In the genomic region with DNA sequence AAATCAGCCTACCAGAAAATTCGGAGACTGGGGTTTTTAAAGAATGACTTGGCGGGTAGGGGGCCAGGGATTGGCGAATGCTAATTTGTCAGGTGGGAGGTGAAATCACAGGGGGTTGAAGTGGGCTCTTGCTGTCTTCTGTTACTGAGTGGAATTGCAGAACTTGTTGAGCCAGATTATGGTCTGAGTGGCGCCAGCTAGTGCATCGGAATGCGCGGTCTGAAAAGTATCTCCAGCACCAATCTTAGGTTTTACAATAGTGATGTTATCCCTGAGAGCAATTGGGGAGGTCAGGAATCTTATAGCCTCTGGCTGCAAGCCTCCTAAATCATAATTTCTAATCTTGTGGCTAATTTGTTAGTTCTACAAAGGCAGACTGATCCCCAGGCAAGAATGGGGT, we compare ENCODE assay signal across 8 cellular contexts. TPM values are rescaled to one million over a fixed set of nuclear protein-coding genes. Genes with fewer than 3 reads are reported as not detected.
A peak's percentile ranks its signal among the peaks of the same experiment; 100 is the strongest.
DNase-seq lines count a peak whose midpoint lies in the region; ATAC-seq, FAIRE-seq and TF ChIP-seq lines count a peak whose summit lies in the region.

No MANE protein-coding gene starts in this region.

- CTCF ChIA-PET in activated CD4-positive, alpha-beta T cell treated with anti-CD3 and anti-CD28 coated beads for 36 hours (lab: Charles Lee), result interaction anchor here (1.0 kb wide), 2 partner anchors 25 to 65 kb away, joined by 3 to 4 read pairs; no protein-coding TSS in a partner anchor

- no peak for FAIRE-seq in kidney (lab: Jason Lieb, UNC)

- H3K27me3 Mint-ChIP-seq in activated CD4-positive, alpha-beta T cell treated with anti-CD3 and anti-CD28 coated beads for 36 hours, result no peaks in the 10 kb centered on the region
- no peaks in the 10 kb centered on the region for H3K27me3 Mint-ChIP-seq in activated naive CD8-positive, alpha-beta T cell treated with anti-CD3 and anti-CD28 coated beads, Interleukin-2, amount 10 ng/mL, durations not matched to agents 7 days and 5 days

- POLR2A ChIA-PET in activated CD4-positive, alpha-beta T cell treated with anti-CD3 and anti-CD28 coated beads for 36 hours (lab: Charles Lee), result interaction anchor here (0.6 kb wide), 1 partner anchor 262 kb away, joined by 4 read pairs; no protein-coding TSS in a partner anchor
- POLR2A ChIA-PET in activated naive CD8-positive, alpha-beta T cell treated with anti-CD3 and anti-CD28 coated beads, Interleukin-2, amount 10 ng/mL, durations not matched to agents 7 days and 5 days (lab: Charles Lee), result interaction anchor here (0.6 to 8.8 kb wide), 8 partner anchors 9 to 374 kb away, joined by 3 to 183 read pairs (median 6); a partner anchor contains a TSS

- TF ChIP-seq EP300 in suprapubic skin (IDR thresholded peaks at IDR 0.05), result no peak

- H3K4me3 ChIP-seq in kidney (ENCODE audit: low read length in 2 of 2) (peak overlapping the region; percentile 86 to 93), suprapubic skin (peak overlapping the region; percentile 97)

- H3K9me3 ChIP-seq in kidney (ENCODE audit: control insufficient read depth in 1 of 2, low read length in 2 of 2) (no peaks in the 10 kb centered on the region), suprapubic skin (no peaks in the 10 kb centered on the region)

- H3K4me1 Mint-ChIP-seq in activated CD4-positive, alpha-beta T cell treated with anti-CD3 and anti-CD28 coated beads for 36 hours, result peaks cover 36% of the 10 kb centered on the region
- peaks cover 23% of the 10 kb centered on the region for H3K4me1 Mint-ChIP-seq in activated naive CD8-positive, alpha-beta T cell treated with anti-CD3 and anti-CD28 coated beads, Interleukin-2, amount 10 ng/mL, durations not matched to agents 7 days and 5 days

- peaks cover 5% of the 10 kb centered on the region for H3K9me3 Mint-ChIP-seq in activated CD4-positive, alpha-beta T cell treated with anti-CD3 and anti-CD28 coated beads for 36 hours (ENCODE audit: low read depth)
- H3K9me3 Mint-ChIP-seq in activated naive CD8-positive, alpha-beta T cell treated with anti-CD3 and anti-CD28 coated beads, Interleukin-2, amount 10 ng/mL, durations not matched to agents 7 days and 5 days, result peaks cover 8% of the 10 kb centered on the region

- H3K36me3 ChIP-seq in kidney (ENCODE audit: control insufficient read depth in 1 of 2, insufficient read depth in 2 of 2, low read length in 2 of 2) (no peaks in the 10 kb centered on the region), suprapubic skin (no peaks in the 10 kb centered on the region)

- no peak for DNase-seq in activated CD4-positive, alpha-beta T cell treated with anti-CD3 and anti-CD28 coated beads for 36 hours
- no peak for DNase-seq in activated CD4-positive, alpha-beta T cell treated with anti-CD3 and anti-CD28 coated beads for 4 hours
- DNase-seq in activated naive CD8-positive, alpha-beta T cell treated with anti-CD3 and anti-CD28 coated beads, Interleukin-2, amount 10 ng/mL, durations not matched to agents 7 days and 5 days, result no peak
- no peak for DNase-seq in kidney
- no peak for DNase-seq in suprapubic skin (ENCODE audit: low spot score in 2 of 2)
- DNase-seq in Right ventricle myocardium superior, result no peak

- whole genome bisulfite sequencing in suprapubic skin, result 57% methylated on average over 7 of the region's 7 CpGs

- peak overlapping the region; percentile 92 for H3K27ac Mint-ChIP-seq in activated CD4-positive, alpha-beta T cell treated with anti-CD3 and anti-CD28 coated beads for 36 hours
- peak overlapping the region; percentile 85 for H3K27ac Mint-ChIP-seq in activated naive CD8-positive, alpha-beta T cell treated with anti-CD3 and anti-CD28 coated beads, Interleukin-2, amount 10 ng/mL, durations not matched to agents 7 days and 5 days

- peaks cover 7% of the 10 kb centered on the region for H3K36me3 Mint-ChIP-seq in activated CD4-positive, alpha-beta T cell treated with anti-CD3 and anti-CD28 coated beads for 36 hours (ENCODE audit: low read depth)
- H3K36me3 Mint-ChIP-seq in activated naive CD8-positive, alpha-beta T cell treated with anti-CD3 and anti-CD28 coated beads, Interleukin-2, amount 10 ng/mL, durations not matched to agents 7 days and 5 days, result peaks cover 17% of the 10 kb centered on the region

- H3K4me3 Mint-ChIP-seq in activated CD4-positive, alpha-beta T cell treated with anti-CD3 and anti-CD28 coated beads for 36 hours, result peak overlapping the region; percentile 74
- peak overlapping the region; percentile 84 for H3K4me3 Mint-ChIP-seq in activated naive CD8-positive, alpha-beta T cell treated with anti-CD3 and anti-CD28 coated beads, Interleukin-2, amount 10 ng/mL, durations not matched to agents 7 days and 5 days

- H3K27me3 ChIP-seq in suprapubic skin, result no peaks in the 10 kb centered on the region

- intact Hi-C loops in activated CD4-positive, alpha-beta T cell treated with anti-CD3 and anti-CD28 coated beads for 36 hours (cut with DNase I, micrococcal nuclease), result loop anchor here (10.0 kb wide), 2 partner anchors 299 to 379 kb away; a partner anchor contains a TSS
- intact Hi-C loops in kidney (cut with DNase I) (no loop called here), Right ventricle myocardium superior (cut with DNase I) (no loop called here)

- no peak for TF ChIP-seq POLR2A in suprapubic skin (IDR thresholded peaks at IDR 0.05)

- H3K4me1 ChIP-seq in kidney (ENCODE audit: control insufficient read depth in 1 of 2, insufficient read depth in 1 of 2, low read depth in 1 of 2, low read length in 2 of 2), result peaks cover 3 to 10% of the 10 kb centered on the region in 2 donors
- peaks cover 23% of the 10 kb centered on the region for H3K4me1 ChIP-seq in suprapubic skin

- no peak for ATAC-seq in activated CD4-positive, alpha-beta T cell treated with anti-CD3 and anti-CD28 coated beads for 36 hours
- ATAC-seq in activated naive CD8-positive, alpha-beta T cell treated with anti-CD3 and anti-CD28 coated beads, Interleukin-2, amount 10 ng/mL, durations not matched to agents 7 days and 5 days (ENCODE audit: low read depth), result no peak
- ATAC-seq in HG02885 (IDR thresholded peaks at IDR 0.05; ENCODE audit: poor library complexity, unreplicated experiment) (no peak), GM18520 (IDR thresholded peaks at IDR 0.05; ENCODE audit: unreplicated experiment) (no peak), Right ventricle myocardium superior (ENCODE audit: poor library complexity) (no peak)

- H3K27ac ChIP-seq in kidney (ENCODE audit: low read depth in 2 of 2, low read length in 2 of 2) (no peak overlapping the region), suprapubic skin (peak overlapping the region; percentile 97)

- H3K9ac ChIP-seq in kidney (ENCODE audit: low read length in 2 of 2), result peak overlapping the region in 1 of 2 donors; percentile 87

- no peak for TF ChIP-seq CTCF in kidney (IDR thresholded peaks at IDR 0.05; ENCODE audit: borderline replicate concordance, extremely low read depth, insufficient read depth)
- no peak for TF ChIP-seq CTCF in suprapubic skin (IDR thresholded peaks at IDR 0.05)

RNA-seq across cellular contexts. Expression of a gene that starts 0.8 kb away (rescaled TPM):
- total RNA-seq in activated CD4-positive, alpha-beta T cell treated with anti-CD3 and anti-CD28 coated beads for 36 hours, result 10 to 100 TPM; 65.6 to 67.6 TPM
- 100 to 1,000 TPM; 248 to 263 TPM for total RNA-seq in activated naive CD8-positive, alpha-beta T cell treated with anti-CD3 and anti-CD28 coated beads, Interleukin-2, amount 10 ng/mL, durations not matched to agents 7 days and 5 days
- total RNA-seq in kidney, result 67.9 TPM
- polyA plus RNA-seq in kidney (ENCODE audit: insufficient read depth, low read depth, low replicate concordance), result 22.7 TPM
- total RNA-seq in suprapubic skin, result 100 to 1,000 TPM in 1 of 4 donors, 10 to 100 TPM in 3; 66.4 to 155 (median 71.9) TPM
- total RNA-seq in Right ventricle myocardium superior, result 33.1 TPM

Comparison
In these comparisons a context has a peak if more than half of its experiments do, and no peak if none do; other contexts are left out.
1. intact Hi-C loops: an anchor here in activated CD4-positive, alpha-beta T cell treated with anti-CD3 and anti-CD28 coated beads for 36 hours (10.0 kb wide); none called in kidney and Right ventricle myocardium superior.